Comparison of ENCODE assay signal across 21 cellular contexts in the genomic region with DNA sequence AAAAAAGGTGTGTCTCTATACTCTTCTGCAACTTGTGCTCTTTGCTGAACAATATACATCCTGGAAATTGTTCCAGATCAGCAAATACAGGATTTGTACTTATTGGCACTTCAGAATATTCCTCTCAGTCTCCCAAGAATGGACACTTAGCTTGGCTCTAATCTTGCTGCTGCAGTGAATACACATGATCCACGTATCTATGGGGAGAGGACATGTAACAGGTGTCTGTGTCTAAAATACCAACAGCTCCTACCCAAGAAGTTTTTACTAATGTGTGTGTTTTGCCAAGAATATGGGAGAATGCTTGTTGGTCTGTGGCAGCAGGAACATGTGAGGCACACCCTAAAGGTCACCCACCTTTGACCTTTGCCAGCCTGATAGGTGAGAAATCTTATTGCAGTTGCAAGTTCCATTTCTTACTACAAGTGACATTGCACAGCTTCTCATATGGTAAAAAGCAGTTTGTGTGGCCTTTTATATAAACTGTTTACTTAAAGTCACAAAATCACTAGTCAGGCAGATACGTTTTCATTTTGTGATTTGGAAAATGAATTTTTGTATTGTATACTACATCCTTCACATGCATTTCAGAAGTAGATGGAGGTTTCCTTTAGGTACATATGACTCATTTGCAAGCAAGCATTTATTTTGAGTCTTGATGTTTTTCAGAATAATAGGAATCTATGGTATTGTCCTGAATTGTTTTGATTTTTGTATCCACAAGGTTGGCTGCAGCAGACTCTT. TPM values are rescaled to one million over a fixed set of nuclear protein-coding genes. Genes with fewer than 3 reads are reported as not detected.
DNase-seq lines count a peak whose midpoint lies in the region; ATAC-seq, FAIRE-seq and TF ChIP-seq lines count a peak whose summit lies in the region.
"Had no signal": no experiment of that assay in that cellular context is flagged by ENCODE, and none has a peak within 500 bp of the region (broad histone marks: within the 10 kb centered on the region; RNA-seq: fewer than 3 reads in every experiment).

No MANE protein-coding gene starts in this region.

- H3K36me3 Mint-ChIP-seq in activated CD4-positive, alpha-beta memory T cell treated with anti-CD3 and anti-CD28 coated beads for 36 hours: peaks cover 15% of the 10 kb centered on the region

- 70% methylated on average over 2 of the region's 2 CpGs for WGBS in liver
- WGBS in HepG2 (ENCODE audit: low lambda C conversion rate): 100% methylated on average over 2 of the region's 2 CpGs

- H3K9ac ChIP-seq in liver (ENCODE audit: low read depth in 1 of 2, low read length in 2 of 2) (no peak overlapping the region), HepG2 (ENCODE audit: insufficient read depth, low read depth, low read length) (no peak overlapping the region), colonic mucosa (ENCODE audit: low read depth in 2 of 2, low read length in 2 of 2) (no peak overlapping the region)

- H3K27me3 ChIP-seq in liver (ENCODE audit: control insufficient read depth in 4 of 4, insufficient read depth in 4 of 4, low read length in 3 of 4) (no peaks in the 10 kb centered on the region), HepG2 (ENCODE audit: control insufficient read depth in 1 of 2, insufficient read depth in 2 of 2, low read length in 2 of 2) (no peaks in the 10 kb centered on the region), foreskin keratinocyte (no peaks in the 10 kb centered on the region), colonic mucosa (no peaks in the 10 kb centered on the region)
- H3K27me3 ChIP-seq: thyroid gland had no signal

- TF ChIP-seq CTCF in liver (IDR thresholded peaks at IDR 0.05; ENCODE audit: low read depth, low read length, missing input control) (no peak), HepG2 (CRISPR knock-in tag; IDR thresholded peaks at IDR 0.05) (no peak), foreskin keratinocyte (conservative IDR thresholded peaks at IDR 0.05) (no peak), colonic mucosa (IDR thresholded peaks at IDR 0.05) (no peak)

- H3K27me3 Mint-ChIP-seq in activated CD4-positive, alpha-beta memory T cell treated with anti-CD3 and anti-CD28 coated beads for 36 hours: no peaks in the 10 kb centered on the region
- H3K27me3 Mint-ChIP-seq: CD4-positive, alpha-beta T cell; natural killer cell treated with Interleukin-12 subunit alpha and Interleukin-12 subunit beta and Interleukin-15 and Interleukin-18, amount 100 ng/mL, for 72 hours had no signal

- no peak overlapping the region for H3K4me3 ChIP-seq in liver (ENCODE audit: low read depth in 1 of 3, low read length in 3 of 3)
- no peak overlapping the region for H3K4me3 ChIP-seq in HepG2 (replicated peaks in 1 of 3; ENCODE audit: insufficient read depth in 1 of 3, low read depth in 2 of 3, low read length in 3 of 3)
- no peak overlapping the region for H3K4me3 ChIP-seq in colonic mucosa
- H3K4me3 ChIP-seq: smooth muscle cell, thyroid gland had no signal

- peaks cover 0 to 2% (median 0%) of the 10 kb centered on the region in 4 donors for H3K9me3 ChIP-seq in liver (ENCODE audit: control insufficient read depth in 4 of 4, low read length in 3 of 4)
- peaks cover 10% of the 10 kb centered on the region; the same call in 1 of the 2 replicates for H3K9me3 ChIP-seq in HepG2 (ENCODE audit: low read length)
- no peaks in the 10 kb centered on the region for H3K9me3 ChIP-seq in colonic mucosa
- H3K9me3 ChIP-seq: thyroid gland had no signal

- no peak for TF ChIP-seq POLR2A in HepG2 (IDR thresholded peaks at IDR 0.05; ENCODE audit: insufficient read depth in 1 of 2, low read depth in 2 of 2, low read length in 2 of 2)

- no peak overlapping the region for H3K4me3 Mint-ChIP-seq in activated CD4-positive, alpha-beta memory T cell treated with anti-CD3 and anti-CD28 coated beads for 36 hours
- H3K4me3 Mint-ChIP-seq: CD4-positive, alpha-beta T cell; natural killer cell treated with Interleukin-12 subunit alpha and Interleukin-12 subunit beta and Interleukin-15 and Interleukin-18, amount 100 ng/mL, for 72 hours had no signal

- in situ Hi-C loops in HepG2 (cut with HindIII; ENCODE audit: extremely low pct_ligation_motif_present, low pct_unique_long_range_greater_than_20kb): no loop called here

- no peak overlapping the region for H3K27ac ChIP-seq in liver (ENCODE audit: low read depth in 1 of 2, low read length in 2 of 2)
- no peak overlapping the region for H3K27ac ChIP-seq in HepG2 (ENCODE audit: extremely low read length, insufficient read depth, low read length)
- no peak overlapping the region for H3K27ac ChIP-seq in foreskin keratinocyte
- H3K27ac ChIP-seq in colonic mucosa: no peak overlapping the region
- H3K27ac ChIP-seq: thyroid gland had no signal

- FAIRE-seq in HepG2 (lab: Jason Lieb, UNC): no peak
- FAIRE-seq: colon had no signal

- no peaks in the 10 kb centered on the region for H4K20me1 ChIP-seq in HepG2 (ENCODE audit: insufficient read depth, low read length)

- no peak overlapping the region for H2AFZ ChIP-seq in HepG2 (ENCODE audit: low read length)

- peaks cover 16% of the 10 kb centered on the region for H3K4me1 Mint-ChIP-seq in activated CD4-positive, alpha-beta memory T cell treated with anti-CD3 and anti-CD28 coated beads for 36 hours (ENCODE audit: low read depth)

- DNase-seq in HepG2 (ENCODE audit: low spot score) (no peak), foreskin keratinocyte (no peak), SKM-1 (lab: John Stamatoyannopoulos, UW; ENCODE audit: unreplicated experiment) (no peak), NCI-H1694 (lab: John Stamatoyannopoulos, UW) (no peak), colonic mucosa (no peak)
- peak; percentile 20 for DNase-seq in activated CD4-positive, alpha-beta memory T cell treated with anti-CD3 and anti-CD28 coated beads for 36 hours
- DNase-seq: activated effector memory CD4-positive, alpha-beta T cell treated with anti-CD3 and anti-CD28 coated beads, Interleukin-2, amount 50 U/mL, for 16 hours; amniotic stem cell; CD4-positive, alpha-beta T cell; HCEC 1CT; KG1; NK-92 treated with Interleukin-12 subunit alpha and Interleukin-12 subunit beta, amount 100 ng/mL, for 24 hours; retina; SIG-M5; stimulated activated CD4-positive, alpha-beta T cell treated with anti-CD3 and anti-CD28 coated beads, Interleukin-2, amount 100 ng/mL, for 24 hours; stimulated activated naive CD4-positive, alpha-beta T cell; thyroid gland had no signal

- BruUV-seq in HepG2 (replicated peaks; lab: Mats Ljungman, UMichigan): no TSS peak

- H3K79me2 ChIP-seq in HepG2 (ENCODE audit: insufficient read depth, low read length): peaks cover 13% of the 10 kb centered on the region

- ATAC-seq in HepG2 (no peak), foreskin keratinocyte (peak; percentile 40)

- H3K9me3 Mint-ChIP-seq in activated CD4-positive, alpha-beta memory T cell treated with anti-CD3 and anti-CD28 coated beads for 36 hours: peaks cover 33% of the 10 kb centered on the region

- CTCF ChIA-PET in HepG2 (lab: Yijun Ruan, JAX; ENCODE audit: low intra/inter-chr PET ratio, low total read pairs): no interaction called here
- CTCF ChIA-PET in activated CD4-positive, alpha-beta memory T cell treated with anti-CD3 and anti-CD28 coated beads for 36 hours (lab: Charles Lee): no interaction called here

- no peak overlapping the region for H3K27ac Mint-ChIP-seq in activated CD4-positive, alpha-beta memory T cell treated with anti-CD3 and anti-CD28 coated beads for 36 hours
- H3K27ac Mint-ChIP-seq: CD4-positive, alpha-beta T cell; natural killer cell treated with Interleukin-12 subunit alpha and Interleukin-12 subunit beta and Interleukin-15 and Interleukin-18, amount 100 ng/mL, for 72 hours had no signal

- POLR2A ChIA-PET in HepG2 (lab: Yijun Ruan, JAX): no interaction called here
- POLR2A ChIA-PET in activated CD4-positive, alpha-beta memory T cell treated with anti-CD3 and anti-CD28 coated beads for 36 hours (lab: Charles Lee): no interaction called here

- intact Hi-C loops in HepG2 (cut with micrococcal nuclease; ENCODE audit: unreplicated experiment): no loop called here
- intact Hi-C loops in activated CD4-positive, alpha-beta memory T cell treated with anti-CD3 and anti-CD28 coated beads for 36 hours (cut with micrococcal nuclease): loop anchor here (5.0 kb wide), 1 partner anchor 35 kb away; a partner anchor contains a TSS
- intact Hi-C loops in colonic mucosa (cut with DNase I): no loop called here

- no peak overlapping the region for H3K4me2 ChIP-seq in HepG2 (ENCODE audit: low read depth, low read length)
- H3K4me2 ChIP-seq: smooth muscle cell had no signal

- TF ChIP-seq RAD21 in liver (IDR thresholded peaks at IDR 0.05) (no peak), HepG2 (CRISPR knock-in tag; IDR thresholded peaks at IDR 0.05) (no peak)

- no peaks in the 10 kb centered on the region for H3K36me3 ChIP-seq in liver (ENCODE audit: control insufficient read depth in 4 of 4, insufficient read depth in 3 of 4, low read depth in 1 of 4, low read length in 3 of 4)
- H3K36me3 ChIP-seq in HepG2 (replicated peaks in 1 of 2; ENCODE audit: control insufficient read depth in 1 of 2, insufficient read depth in 2 of 2, low read length in 2 of 2): no peaks in the 10 kb centered on the region
- no peaks in the 10 kb centered on the region for H3K36me3 ChIP-seq in colonic mucosa
- H3K36me3 ChIP-seq: thyroid gland had no signal

- H3K4me1 ChIP-seq in liver (ENCODE audit: control insufficient read depth in 4 of 4, insufficient read depth in 4 of 4, low read length in 3 of 4): no peaks in the 10 kb centered on the region
- H3K4me1 ChIP-seq in HepG2 (ENCODE audit: insufficient read depth, low read length): no peaks in the 10 kb centered on the region
- peaks cover 5% of the 10 kb centered on the region for H3K4me1 ChIP-seq in foreskin keratinocyte
- no peaks in the 10 kb centered on the region for H3K4me1 ChIP-seq in colonic mucosa

- TF ChIP-seq EP300 in HepG2 (IDR thresholded peaks at IDR 0.05; ENCODE audit: low read depth in 2 of 2, low read length in 2 of 2) (no peak), HepG2 (CRISPR knock-in tag; IDR thresholded peaks at IDR 0.05; ENCODE audit: borderline replicate concordance) (no peak)

RNA-seq across cellular contexts. Expression of a gene that starts 35.8 kb away (rescaled TPM):
- total RNA-seq in liver (1 to 10 TPM; 8.1 to 8.6 TPM), HepG2 (2016; rRNA removed; fragmentation: Illumina TruSeq; extraction: Trizol) (9.1 and 9.3 TPM in 2 replicates), foreskin keratinocyte (15.4 and 17.9 TPM in 2 replicates), colonic mucosa (10 to 100 TPM; 22.7 to 23.4 TPM)
- polyA plus RNA-seq in liver (1 to 10 TPM; 2.3 to 5.2 TPM), HepG2 (2011; rRNA removed) (6.6 and 7.0 TPM in 2 replicates), foreskin keratinocyte (8.6 and 9.1 TPM in 2 replicates)
- total RNA-seq in HepG2 (2016; cell fraction: cytosol; rRNA removed; fragmentation: Illumina TruSeq; extraction: Trizol; ENCODE audit: low read depth): 0.81 and 1.1 TPM in 2 replicates
- total RNA-seq in HepG2 (2016; cell fraction: insoluble cytoplasmic fraction; rRNA removed; fragmentation: Illumina TruSeq; extraction: Trizol): 7.2 and 9.5 TPM in 2 replicates
- total RNA-seq in HepG2 (2016; cell fraction: membrane; rRNA removed; fragmentation: Illumina TruSeq; extraction: Trizol): 4.9 and 5.3 TPM in 2 replicates
- total RNA-seq in HepG2 (2016; cell fraction: nucleus; rRNA removed; fragmentation: Illumina TruSeq; extraction: Trizol): 8.3 and 9.2 TPM in 2 replicates
- 4.2 and 4.7 TPM in 2 replicates for polyA plus RNA-seq in HepG2 (2011; cell fraction: cytosol; rRNA removed)
- 10.7 and 12.3 TPM in 2 replicates for polyA plus RNA-seq in HepG2 (2011; cell fraction: nucleus; rRNA removed)
- polyA plus RNA-seq in HepG2 (2012): 6.9 and 7.1 TPM in 2 replicates
- polyA plus RNA-seq in HepG2 (2016; cell fraction: cytosol; fragmentation: Illumina TruSeq; extraction: Trizol; ENCODE audit: low read depth): 0.63 TPM in 2 replicates
- 9.5 and 12.0 TPM in 2 replicates for polyA plus RNA-seq in HepG2 (2016; cell fraction: insoluble cytoplasmic fraction; fragmentation: Illumina TruSeq; extraction: Trizol; ENCODE audit: low read depth)
- polyA plus RNA-seq in HepG2 (2016; cell fraction: membrane; fragmentation: Illumina TruSeq; extraction: Trizol; ENCODE audit: low read depth): 3.9 and 4.0 TPM in 2 replicates
- 23.0 and 24.9 TPM in 2 replicates for polyA plus RNA-seq in HepG2 (2016; cell fraction: nucleus; fragmentation: Illumina TruSeq; extraction: Trizol; ENCODE audit: insufficient read depth, low read depth)
- polyA minus RNA-seq in HepG2 (2011; rRNA and poly(A)+ RNA removed; ENCODE audit: low replicate concordance): 4.6 and 6.3 TPM in 2 replicates
- polyA minus RNA-seq in HepG2 (2011; cell fraction: cytosol; rRNA and poly(A)+ RNA removed): 4.8 and 5.0 TPM in 2 replicates
- 4.2 and 5.1 TPM in 2 replicates for polyA minus RNA-seq in HepG2 (2011; cell fraction: nucleus; rRNA and poly(A)+ RNA removed)
- 10 to 100 TPM; 16.0 to 16.2 TPM for total RNA-seq in activated CD4-positive, alpha-beta memory T cell treated with anti-CD3 and anti-CD28 coated beads for 36 hours
